In genomic region chr6:56902551-56903464, GRCh38 we compare ENCODE assay signal across 9 cellular contexts. TPM values are rescaled to one million over a fixed set of nuclear protein-coding genes. Genes with fewer than 3 reads are reported as not detected.
A peak's percentile ranks its signal among the peaks of the same experiment; 100 is the strongest.
DNase-seq lines count a peak whose midpoint lies in the region; ATAC-seq and TF ChIP-seq lines count a peak whose summit lies in the region.
"Had no signal": no experiment of that assay in that cellular context is flagged by ENCODE, and none has a peak within 500 bp of the region (broad histone marks: within the 10 kb centered on the region; RNA-seq: fewer than 3 reads in every experiment).

No MANE protein-coding gene starts in this region.

- no peaks in the 10 kb centered on the region for H3K9me2 ChIP-seq in hepatocyte (replicated peaks; ENCODE audit: insufficient read depth)

- H3K27ac ChIP-seq in ascending aorta (no peak overlapping the region), hepatocyte (no peak overlapping the region), stomach (peak overlapping the region in 1 of 5 donors; percentile 27)

- no peak for DNase-seq in natural killer cell
- DNase-seq in natural killer cell treated with Interleukin-12 subunit alpha and Interleukin-12 subunit beta and Interleukin-15 and Interleukin-18, amount 100 ng/mL, for 72 hours (ENCODE audit: low spot score): no peak
- DNase-seq in NCI-H146 (lab: John Stamatoyannopoulos, UW): peak; percentile 6
- no peak for DNase-seq in ascending aorta (ENCODE audit: low spot score in 2 of 2)
- DNase-seq in hepatocyte (ENCODE audit: low spot score): peak; percentile 42
- DNase-seq in stomach: no peak
- no peak for DNase-seq in activated gamma-delta T cell (lab: John Stamatoyannopoulos, UW)
- DNase-seq in stimulated activated CD4-positive, alpha-beta T cell treated with anti-CD3 and anti-CD28 coated beads, Interleukin-15, amount 100 ng/mL, for 24 hours: no peak

- peak overlapping the region; percentile 63 for H3K4me2 ChIP-seq in hepatocyte

- H3K36me3 Mint-ChIP-seq in natural killer cell: no peaks in the 10 kb centered on the region
- no peaks in the 10 kb centered on the region for H3K36me3 Mint-ChIP-seq in natural killer cell treated with Interleukin-12 subunit alpha and Interleukin-12 subunit beta and Interleukin-15 and Interleukin-18, amount 100 ng/mL, for 72 hours

- TF ChIP-seq CTCF in natural killer cell (IDR thresholded peaks at IDR 0.05) (peak; percentile 57), ascending aorta (IDR thresholded peaks at IDR 0.05) (peak in 2 of 3 experiments; percentile 72 to 78), hepatocyte (IDR thresholded peaks at IDR 0.05; ENCODE audit: poor library complexity) (peak; percentile 85), stomach (IDR thresholded peaks at IDR 0.05) (peak in 4 of 7 experiments; percentile 51 to 79 (median 62))

- H3K27me3 ChIP-seq in ascending aorta (no peaks in the 10 kb centered on the region), hepatocyte (no peaks in the 10 kb centered on the region), stomach (no peaks in the 10 kb centered on the region)

- 43% methylated on average over 8 of the region's 9 CpGs for WGBS in hepatocyte (ENCODE audit: low lambda C conversion rate, missing lambda C conversion rate)
- WGBS in stomach, 5 donors: 28 to 31% (median 30%) methylated on average over 9 of the region's 9 CpGs

- H3K4me1 ChIP-seq in ascending aorta (no peaks in the 10 kb centered on the region), hepatocyte (ENCODE audit: insufficient read depth) (peaks cover 16% of the 10 kb centered on the region), stomach (peaks cover 0 to 10% (median 6%) of the 10 kb centered on the region in 4 donors)

- H3K4me1 Mint-ChIP-seq in natural killer cell: no peaks in the 10 kb centered on the region
- no peaks in the 10 kb centered on the region for H3K4me1 Mint-ChIP-seq in natural killer cell treated with Interleukin-12 subunit alpha and Interleukin-12 subunit beta and Interleukin-15 and Interleukin-18, amount 100 ng/mL, for 72 hours (ENCODE audit: low read depth in 2 of 2)
- H3K4me1 Mint-ChIP-seq: central memory CD8-positive, alpha-beta T cell had no signal

- H4K20me1 ChIP-seq in hepatocyte (ENCODE audit: insufficient read depth, poor library complexity, severe bottlenecking): no peaks in the 10 kb centered on the region

- intact Hi-C loops in natural killer cell (cut with micrococcal nuclease): no loop called here
- intact Hi-C loops in ascending aorta (cut with DNase I): loop anchor here (1.0 kb wide), 1 partner anchor 115 kb away; no protein-coding TSS in a partner anchor
- intact Hi-C loops in stomach (cut with DNase I; ENCODE audit: low total_unique reads): loop anchor here (10.0 kb wide), 1 partner anchor 112 kb away; no protein-coding TSS in a partner anchor

- H3K4me3 Mint-ChIP-seq in natural killer cell: no peak overlapping the region
- no peak overlapping the region for H3K4me3 Mint-ChIP-seq in natural killer cell treated with Interleukin-12 subunit alpha and Interleukin-12 subunit beta and Interleukin-15 and Interleukin-18, amount 100 ng/mL, for 72 hours
- H3K4me3 Mint-ChIP-seq: central memory CD8-positive, alpha-beta T cell had no signal

- no peaks in the 10 kb centered on the region for H3K79me2 ChIP-seq in hepatocyte

- H3K9me3 Mint-ChIP-seq in natural killer cell: no peaks in the 10 kb centered on the region
- no peaks in the 10 kb centered on the region for H3K9me3 Mint-ChIP-seq in natural killer cell treated with Interleukin-12 subunit alpha and Interleukin-12 subunit beta and Interleukin-15 and Interleukin-18, amount 100 ng/mL, for 72 hours
- H3K9me3 Mint-ChIP-seq: central memory CD8-positive, alpha-beta T cell had no signal

- peak in 2 of 3 donors; percentile 35 to 49 for ATAC-seq in natural killer cell
- ATAC-seq in natural killer cell treated with Interleukin-12 subunit alpha and Interleukin-12 subunit beta and Interleukin-15 and Interleukin-18, amount 100 ng/mL, for 72 hours: no peak

- no peak for TF ChIP-seq EP300 in stomach (IDR thresholded peaks at IDR 0.05)

- H3K9me3 ChIP-seq in ascending aorta (no peaks in the 10 kb centered on the region), hepatocyte (ENCODE audit: low read depth) (no peaks in the 10 kb centered on the region), stomach (no peaks in the 10 kb centered on the region)

- peaks cover 5 to 15% of the 10 kb centered on the region in 2 donors for H3K27me3 Mint-ChIP-seq in natural killer cell (ENCODE audit: low read depth in 2 of 2)
- peaks cover 11 to 29% of the 10 kb centered on the region in 2 donors for H3K27me3 Mint-ChIP-seq in natural killer cell treated with Interleukin-12 subunit alpha and Interleukin-12 subunit beta and Interleukin-15 and Interleukin-18, amount 100 ng/mL, for 72 hours

- H3K27ac Mint-ChIP-seq in natural killer cell: no peak overlapping the region
- no peak overlapping the region for H3K27ac Mint-ChIP-seq in natural killer cell treated with Interleukin-12 subunit alpha and Interleukin-12 subunit beta and Interleukin-15 and Interleukin-18, amount 100 ng/mL, for 72 hours

- TF ChIP-seq POLR2A in stomach (IDR thresholded peaks at IDR 0.05): no peak

- H3K36me3 ChIP-seq in ascending aorta (no peaks in the 10 kb centered on the region), hepatocyte (replicated peaks; ENCODE audit: insufficient read depth, low read depth) (no peaks in the 10 kb centered on the region), stomach (no peaks in the 10 kb centered on the region)

- H3K4me3 ChIP-seq in ascending aorta (no peak overlapping the region), hepatocyte (no peak overlapping the region), stomach (no peak overlapping the region)

- peak overlapping the region; percentile 30 for H2AFZ ChIP-seq in hepatocyte

RNA-seq across cellular contexts. Expression of gene BEND6, which starts 52.1 kb away (rescaled TPM):
- total RNA-seq in natural killer cell (not detected), ascending aorta (1.3 TPM), hepatocyte (1.2 and 2.4 TPM in 2 replicates), stomach (1 to 10 TPM in 2 of 5 donors, under 1 TPM in 2, not detected in 1; 0.58 to 1.8 (median 0.87) TPM)
- under 1 TPM in 1 of 2 donors, not detected in 1; 0.11 TPM for total RNA-seq in natural killer cell treated with Interleukin-12 subunit alpha and Interleukin-12 subunit beta and Interleukin-15 and Interleukin-18, amount 100 ng/mL, for 72 hours
- polyA plus RNA-seq in hepatocyte (2.0 and 2.5 TPM in 2 replicates), stomach (1 to 10 TPM in 2 of 3 donors, under 1 TPM in 1; 0.33 to 3.4 (median 3.3) TPM)

Comparison
In these comparisons a context has a peak if more than half of its experiments do, and no peak if none do; other contexts are left out.
1. ATAC-seq: peak in natural killer cell (2 of 3); none in natural killer cell treated with Interleukin-12 subunit alpha and Interleukin-12 subunit beta and Interleukin-15 and Interleukin-18, amount 100 ng/mL, for 72 hours (0 of 2).
2. DNase-seq: peak in NCI-H146 (single experiment) and hepatocyte (single experiment); none in natural killer cell (single experiment), natural killer cell treated with Interleukin-12 subunit alpha and Interleukin-12 subunit beta and Interleukin-15 and Interleukin-18, amount 100 ng/mL, for 72 hours (single experiment), ascending aorta (0 of 2), stomach (single experiment), activated gamma-delta T cell (single experiment) and stimulated activated CD4-positive, alpha-beta T cell treated with anti-CD3 and anti-CD28 coated beads, Interleukin-15, amount 100 ng/mL, for 24 hours (single experiment).
3. Peak in every context shown above with its lines, with median percentiles within 50 percentile points of each other: CTCF ChIP-seq.